Comparison of ENCODE assay signal across 8 cellular contexts in the genomic region with DNA sequence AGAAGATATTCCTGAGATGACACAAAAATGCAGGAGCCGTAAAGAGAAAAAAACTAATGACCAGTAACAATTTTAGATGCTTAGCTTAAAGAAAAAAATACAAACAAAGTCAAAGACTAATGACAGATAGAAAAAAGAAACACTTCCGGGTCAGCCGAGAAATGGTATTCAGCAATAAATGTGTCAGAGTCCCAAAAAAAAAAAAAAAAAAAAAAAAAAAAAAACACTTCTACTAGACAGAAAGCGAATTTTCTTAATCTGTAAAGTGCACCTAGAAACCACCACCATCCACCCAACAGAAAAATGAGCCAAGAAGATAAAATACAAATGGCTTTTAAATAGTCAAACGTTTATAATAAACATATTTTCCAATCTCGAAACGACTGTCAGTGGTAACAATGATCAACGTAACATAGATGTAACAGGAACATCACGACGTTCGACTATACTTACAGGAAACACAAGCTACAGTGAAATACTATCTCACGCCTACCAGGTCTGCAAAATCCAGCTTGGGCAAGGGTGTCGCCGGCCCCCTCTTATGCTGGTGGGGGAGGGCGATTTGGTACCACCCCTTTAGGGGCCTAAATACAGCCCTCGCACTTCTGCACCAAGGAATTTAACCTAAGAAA. TPM values are rescaled to one million over a fixed set of nuclear protein-coding genes. Genes with fewer than 3 reads are reported as not detected.
DNase-seq lines count a peak whose midpoint lies in the region; ATAC-seq and TF ChIP-seq lines count a peak whose summit lies in the region.

No MANE protein-coding gene starts in this region.

- DNase-seq in activated naive CD4-positive, alpha-beta T cell treated with anti-CD3 and anti-CD28 coated beads, Interleukin-2, amount 10 ng/mL, durations not matched to agents 7 days and 5 days: no peak
- DNase-seq in activated naive CD4-positive, alpha-beta T cell treated with anti-CD3 and anti-CD28 coated beads, Interleukin-2, amount 50 U/mL, for 16 hours: no peak
- no peak for DNase-seq in fibroblast of villous mesenchyme (ENCODE audit: low read depth)
- no peak for DNase-seq in cortex of kidney (lab: John Stamatoyannopoulos, UW)

- peaks cover 4% of the 10 kb centered on the region for H3K27me3 Mint-ChIP-seq in activated naive CD4-positive, alpha-beta T cell treated with anti-CD3 and anti-CD28 coated beads, Interleukin-2, amount 10 ng/mL, durations not matched to agents 7 days and 5 days

- peak overlapping the region; percentile 100 for H3K4me3 Mint-ChIP-seq in activated naive CD4-positive, alpha-beta T cell treated with anti-CD3 and anti-CD28 coated beads, Interleukin-2, amount 10 ng/mL, durations not matched to agents 7 days and 5 days

- peak overlapping the region; percentile 98 for H3K27ac ChIP-seq in VCaP

- CTCF ChIA-PET in activated naive CD4-positive, alpha-beta T cell treated with anti-CD3 and anti-CD28 coated beads, Interleukin-2, amount 10 ng/mL, durations not matched to agents 7 days and 5 days (lab: Charles Lee): interaction anchor here (0.9 to 2.6 kb wide), 4 partner anchors 9 to 23 kb away, joined by 3 to 15 read pairs (median 4); no protein-coding TSS in a partner anchor

- peaks cover 36% of the 10 kb centered on the region for H3K4me1 Mint-ChIP-seq in activated naive CD4-positive, alpha-beta T cell treated with anti-CD3 and anti-CD28 coated beads, Interleukin-2, amount 10 ng/mL, durations not matched to agents 7 days and 5 days

- H3K4me3 ChIP-seq in fibroblast of villous mesenchyme (ENCODE audit: low read depth, low read length) (peak overlapping the region; percentile 85), skeletal muscle satellite cell (ENCODE audit: low read length) (peak overlapping the region; percentile 99)

- peaks cover 6% of the 10 kb centered on the region for H3K36me3 ChIP-seq in skeletal muscle satellite cell (ENCODE audit: insufficient read depth, low read length)

- no peaks in the 10 kb centered on the region for H3K9me3 ChIP-seq in skeletal muscle satellite cell (replicated peaks; ENCODE audit: low read length)

- ATAC-seq in GM21619 (IDR thresholded peaks at IDR 0.05; ENCODE audit: unreplicated experiment) (no peak), HG03135 (IDR thresholded peaks at IDR 0.05; ENCODE audit: unreplicated experiment) (no peak)

- H3K9ac ChIP-seq in skeletal muscle satellite cell (ENCODE audit: low read depth, low read length): peak overlapping the region; percentile 97

- H3K36me3 Mint-ChIP-seq in activated naive CD4-positive, alpha-beta T cell treated with anti-CD3 and anti-CD28 coated beads, Interleukin-2, amount 10 ng/mL, durations not matched to agents 7 days and 5 days: peaks cover 35% of the 10 kb centered on the region

- no peaks in the 10 kb centered on the region for H3K9me3 Mint-ChIP-seq in activated naive CD4-positive, alpha-beta T cell treated with anti-CD3 and anti-CD28 coated beads, Interleukin-2, amount 10 ng/mL, durations not matched to agents 7 days and 5 days

- peak overlapping the region; percentile 95 for H3K4me2 ChIP-seq in skeletal muscle satellite cell (ENCODE audit: low read length)

- TF ChIP-seq CTCF in VCaP (conservative IDR thresholded peaks at IDR 0.05) (no peak), fibroblast of villous mesenchyme (IDR thresholded peaks at IDR 0.05; ENCODE audit: insufficient read depth, low read depth, low read length) (no peak)

- H3K27ac Mint-ChIP-seq in activated naive CD4-positive, alpha-beta T cell treated with anti-CD3 and anti-CD28 coated beads, Interleukin-2, amount 10 ng/mL, durations not matched to agents 7 days and 5 days: peak overlapping the region; percentile 98

- H3K27me3 ChIP-seq in skeletal muscle satellite cell (ENCODE audit: control insufficient read depth, insufficient read depth, low read length): no peaks in the 10 kb centered on the region

- H3K4me1 ChIP-seq in skeletal muscle satellite cell (ENCODE audit: control insufficient read depth, insufficient read depth, low read length): peaks cover 25% of the 10 kb centered on the region

RNA-seq across cellular contexts. Expression of a gene that starts 10.6 kb away (rescaled TPM):
- 45.8 and 62.2 TPM in 2 replicates for total RNA-seq in fibroblast of villous mesenchyme
- 61.8 and 64.4 TPM in 2 replicates for total RNA-seq in skeletal muscle satellite cell (2012; rRNA removed)

RNA-seq across cellular contexts. Expression of a gene that starts 11.3 kb away (rescaled TPM):
- total RNA-seq in fibroblast of villous mesenchyme: 10.4 and 16.8 TPM in 2 replicates
- total RNA-seq in skeletal muscle satellite cell (2012; rRNA removed): 12.9 and 13.2 TPM in 2 replicates

RNA-seq across cellular contexts. Expression of a gene that starts 26.4 kb away (rescaled TPM):
- 11.2 and 15.8 TPM in 2 replicates for total RNA-seq in fibroblast of villous mesenchyme
- 10.7 and 13.7 TPM in 2 replicates for total RNA-seq in skeletal muscle satellite cell (2012; rRNA removed)

RNA-seq across cellular contexts. Expression of a gene that starts 30.5 kb away (rescaled TPM):
- total RNA-seq in fibroblast of villous mesenchyme: 3.9 and 4.5 TPM in 2 replicates
- total RNA-seq in skeletal muscle satellite cell (2012; rRNA removed): 3.3 and 3.5 TPM in 2 replicates

RNA-seq across cellular contexts. Expression of a gene that starts 30.5 kb away (rescaled TPM):
- 40.6 and 49.2 TPM in 2 replicates for total RNA-seq in fibroblast of villous mesenchyme
- total RNA-seq in skeletal muscle satellite cell (2012; rRNA removed): 45.2 and 65.9 TPM in 2 replicates
